ENCODE assay signal across 8 cellular contexts in genomic region chr3:129120254-129121004, GRCh38. TPM values are rescaled to one million over a fixed set of nuclear protein-coding genes. Genes with fewer than 3 reads are reported as not detected.
DNase-seq lines count a peak whose midpoint lies in the region; ATAC-seq and TF ChIP-seq lines count a peak whose summit lies in the region.

No MANE protein-coding gene starts in this region.

- CTCF ChIA-PET in Calu3 (lab: Charles Lee), result interaction anchor here (0.6 to 4.0 kb wide), 11 partner anchors 14 to 242 kb away, joined by 3 to 30 read pairs (median 6); no protein-coding TSS in a partner anchor

- no peak for TF ChIP-seq CTCF in Calu3 (IDR thresholded peaks at IDR 0.05; ENCODE audit: unreplicated experiment)
- peak; percentile 23 to 37 (median 29) for TF ChIP-seq CTCF in ascending aorta (IDR thresholded peaks at IDR 0.05)

- H3K4me1 Mint-ChIP-seq in Calu3 (ENCODE audit: low read depth, unreplicated experiment) (peaks cover 55% of the 10 kb centered on the region), T-helper 17 cell (peaks cover 44% of the 10 kb centered on the region)

- no peaks in the 10 kb centered on the region for H3K27me3 ChIP-seq in ascending aorta
- no peaks in the 10 kb centered on the region for H3K27me3 ChIP-seq in aorta (ENCODE audit: control insufficient read depth in 1 of 2, insufficient read depth in 2 of 2, low read length in 1 of 2)

- H3K4me3 ChIP-seq in ascending aorta (peak overlapping the region; percentile 98 to 100), aorta (ENCODE audit: low read length in 2 of 2) (peak overlapping the region; percentile 75 to 78)

- H3K27ac ChIP-seq in ascending aorta, result peak overlapping the region; percentile 97 to 99
- H3K27ac ChIP-seq in aorta (ENCODE audit: low read depth in 1 of 2, low read length in 2 of 2), result peak overlapping the region; percentile 61 to 76

- H3K9me3 ChIP-seq in T-helper 17 cell (ENCODE audit: control insufficient read depth, low read length, poor library complexity, severe bottlenecking), result no peaks in the 10 kb centered on the region
- H3K9me3 ChIP-seq in ascending aorta, result no peaks in the 10 kb centered on the region
- H3K9me3 ChIP-seq in aorta (ENCODE audit: control insufficient read depth, low read length), result no peaks in the 10 kb centered on the region

- DNase-seq in Calu3 (peak; percentile 94), HS-27A (ENCODE audit: low read depth) (peak; percentile 65), T-helper 17 cell (peak; percentile 67 to 79 (median 74)), ascending aorta (ENCODE audit: low spot score in 2 of 2) (peak; percentile 74 to 96), hepatic stellate cell (ENCODE audit: low spot score) (peak; percentile 98), renal cortical epithelial cell (ENCODE audit: low read depth) (peak; percentile 93), aorta (peak; percentile 94 to 95)

- H3K27me3 Mint-ChIP-seq in Calu3 (ENCODE audit: unreplicated experiment), result no peaks in the 10 kb centered on the region
- H3K27me3 Mint-ChIP-seq in T-helper 17 cell, result no peaks in the 10 kb centered on the region

- BruUV-seq in Calu3 (replicated peaks; lab: Mats Ljungman, UMichigan), result TSS peak; percentile 26

- intact Hi-C loops in Calu3 (cut with micrococcal nuclease; ENCODE audit: unreplicated experiment) (loop anchor here (1.0 to 5.0 kb wide), 2 partner anchors 68 to 129 kb away; partner anchors contain the start of gene COPG1), ascending aorta (cut with DNase I) (loop anchor here (1.0 to 2.0 kb wide), 2 partner anchors 64 to 67 kb away; no protein-coding TSS in a partner anchor), aorta (cut with DNase I) (loop anchor here in 1 of 2 donors (5.0 kb wide), 1 partner anchor 68 kb away; no protein-coding TSS in a partner anchor)

- ATAC-seq in GM19468 (IDR thresholded peaks at IDR 0.05; ENCODE audit: extremely low read depth, unreplicated experiment) (peak; percentile 31), T-helper 17 cell (peak; percentile 65), aorta (ENCODE audit: low FRiP score) (peak; percentile 82)

- peak overlapping the region; percentile 69 for H3K4me3 Mint-ChIP-seq in Calu3 (ENCODE audit: low read depth, unreplicated experiment)
- H3K4me3 Mint-ChIP-seq in T-helper 17 cell, result peak overlapping the region; percentile 94

- no peaks in the 10 kb centered on the region for H3K9me3 Mint-ChIP-seq in Calu3 (ENCODE audit: low read depth, unreplicated experiment)

- H3K36me3 Mint-ChIP-seq in Calu3 (ENCODE audit: insufficient read depth, unreplicated experiment), result peaks cover 33% of the 10 kb centered on the region
- peaks cover 3% of the 10 kb centered on the region for H3K36me3 Mint-ChIP-seq in T-helper 17 cell (ENCODE audit: low read depth)

- peaks cover 0 to 8% of the 10 kb centered on the region in 2 donors for H3K36me3 ChIP-seq in ascending aorta
- H3K36me3 ChIP-seq in aorta (ENCODE audit: control insufficient read depth in 1 of 2, insufficient read depth in 2 of 2, low read length in 1 of 2), result no peaks in the 10 kb centered on the region

- 0% methylated on average over 18 of the region's 18 CpGs for WGBS in aorta, 2 donors

- H3K27ac Mint-ChIP-seq in Calu3 (ENCODE audit: unreplicated experiment), result peak overlapping the region; percentile 27
- H3K27ac Mint-ChIP-seq in T-helper 17 cell, result peak overlapping the region; percentile 100

- H3K4me1 ChIP-seq in ascending aorta (peaks cover 9 to 18% of the 10 kb centered on the region in 2 donors), aorta (ENCODE audit: control insufficient read depth in 1 of 2, insufficient read depth in 2 of 2, low read length in 2 of 2) (no peaks in the 10 kb centered on the region)

RNA-seq across cellular contexts. Expression of gene RAB43, which starts 1.2 kb away (rescaled TPM):
- total RNA-seq in Calu3 (2022) (21.2 and 27.4 TPM in 2 replicates), T-helper 17 cell (10 to 100 TPM; 33.7 to 37.8 TPM), ascending aorta (72.9 TPM), renal cortical epithelial cell (38.3 and 41.7 TPM in 2 replicates), aorta (10 to 100 TPM; 24.0 to 25.4 TPM)
- polyA plus RNA-seq in aorta, result 10 to 100 TPM in 1 of 2 donors, 1 to 10 TPM in 1; 3.5 to 10.3 TPM

RNA-seq across cellular contexts. Expression of gene ISY1, which starts 40.4 kb away (rescaled TPM):
- total RNA-seq in Calu3 (2022) (63.8 and 77.0 TPM in 2 replicates), T-helper 17 cell (10 to 100 TPM; 39.0 TPM), ascending aorta (22.5 TPM), renal cortical epithelial cell (18.7 and 19.8 TPM in 2 replicates), aorta (10 to 100 TPM; 26.1 to 30.3 TPM)
- 10 to 100 TPM; 23.8 to 26.3 TPM for polyA plus RNA-seq in aorta

RNA-seq across cellular contexts. Expression of gene GP9, which starts 59.9 kb away (rescaled TPM):
- total RNA-seq in Calu3 (2022), result not detected in 2 replicates
- 10 to 100 TPM in 1 of 2 donors, 1 to 10 TPM in 1; 3.8 to 68.5 TPM for total RNA-seq in T-helper 17 cell
- total RNA-seq in ascending aorta, result not detected
- total RNA-seq in renal cortical epithelial cell, result not detected in 2 replicates
- total RNA-seq in aorta, result not detected
- not detected for polyA plus RNA-seq in aorta

Comparison
In these comparisons a context has a peak if more than half of its experiments do, and no peak if none do; other contexts are left out.
1. Peak in every context shown above with its lines: DNase-seq, ATAC-seq, H3K4me3 ChIP-seq and H3K27ac ChIP-seq.
2. ATAC-seq: peak in every context shown above with its lines; median percentile 82 in aorta; 65 in T-helper 17 cell; 31 in GM19468.